9 cellular contexts compared by ENCODE assay signal in the genomic region with DNA sequence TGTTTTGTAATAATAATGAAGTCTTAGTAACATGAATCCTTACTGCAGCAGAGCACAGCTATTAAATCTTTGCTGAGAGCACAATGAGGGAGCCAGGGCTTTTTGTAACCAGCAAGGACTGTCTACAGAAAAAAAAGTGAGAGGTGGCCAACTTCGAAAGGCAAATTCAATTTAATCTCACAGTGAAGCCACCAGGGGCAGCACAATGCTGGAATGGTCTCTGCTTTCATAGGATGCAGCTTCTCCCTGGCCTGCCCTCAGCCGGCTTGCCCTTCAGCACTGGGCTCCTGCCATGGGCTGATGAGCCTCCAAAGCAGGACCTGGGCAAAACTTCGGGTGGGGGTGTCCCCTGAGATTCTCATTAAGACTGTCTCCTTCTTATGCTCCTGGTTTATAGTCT.
A peak's percentile ranks its signal among the peaks of the same experiment; 100 is the strongest.
DNase-seq lines count a peak whose midpoint lies in the region; ATAC-seq and TF ChIP-seq lines count a peak whose summit lies in the region.
"Had no signal": no experiment of that assay in that cellular context is flagged by ENCODE, and none has a peak within 500 bp of the region (broad histone marks: within the 10 kb centered on the region; RNA-seq: fewer than 3 reads in every experiment).

No MANE protein-coding gene starts in this region.

- TF ChIP-seq CTCF in GM06990 (IDR thresholded peaks at IDR 0.05; ENCODE audit: insufficient read depth, low read length, poor library complexity, severe bottlenecking) = peak; percentile 44
- peak; percentile 55 for TF ChIP-seq CTCF in brain microvascular endothelial cell (IDR thresholded peaks at IDR 0.05; ENCODE audit: low read depth, low read length, missing control alignments)
- TF ChIP-seq CTCF in testis (IDR thresholded peaks at IDR 0.05) = peak in 1 of 3 experiments; percentile 9

- H3K36me3 ChIP-seq in GM06990 (ENCODE audit: control insufficient read depth, insufficient read depth, low read length) (no peaks in the 10 kb centered on the region), brain microvascular endothelial cell (replicated peaks) (no peaks in the 10 kb centered on the region), testis (ENCODE audit: low read depth, missing control alignments) (no peaks in the 10 kb centered on the region)

- DNase-seq in GM06990 (ENCODE audit: extremely low read depth, insufficient read length) (peak; percentile 22), NCI-H1092 (lab: John Stamatoyannopoulos, UW) (peak; percentile 42), brain microvascular endothelial cell (peak; percentile 6), myocyte (ENCODE audit: low read depth) (peak; percentile 18), testis (no peak)
- no peak for DNase-seq in stimulated activated effector memory CD8-positive, alpha-beta T cell treated with anti-CD3 and anti-CD28 coated beads, Interleukin-12 subunit alpha, Interleukin-12 subunit beta, amount 100 ng/mL, for 72 hours (ENCODE audit: low spot score in 2 of 2)
- DNase-seq: upper lobe of left lung had no signal

- in situ Hi-C loops in brain microvascular endothelial cell (cut with HindIII; ENCODE audit: low pct_ligation_motif_present, low sequenced_read_pairs) = no loop called here

- H3K27me3 Mint-ChIP-seq in stimulated activated memory B cell treated with anti-CD40 and anti-IgM and Interleukin-4, amounts not matched to agents 10 μg/mL and 1 μg/mL and 100 μg/mL, for 72 hours = peaks cover 23% of the 10 kb centered on the region

- H3K4me3 Mint-ChIP-seq in stimulated activated effector memory CD8-positive, alpha-beta T cell treated with anti-CD3 and anti-CD28 coated beads, Interleukin-12 subunit alpha, Interleukin-12 subunit beta, amount 100 ng/mL, for 72 hours = no peak overlapping the region
- no peak overlapping the region for H3K4me3 Mint-ChIP-seq in stimulated activated memory B cell treated with anti-CD40 and anti-IgM and Interleukin-4, amounts not matched to agents 10 μg/mL and 1 μg/mL and 100 μg/mL, for 72 hours

- no peak for ATAC-seq in stimulated activated effector memory CD8-positive, alpha-beta T cell treated with anti-CD3 and anti-CD28 coated beads, Interleukin-12 subunit alpha, Interleukin-12 subunit beta, amount 100 ng/mL, for 72 hours
- ATAC-seq in stimulated activated memory B cell treated with anti-CD40 and anti-IgM and Interleukin-4, amounts not matched to agents 10 μg/mL and 1 μg/mL and 100 μg/mL, for 72 hours = no peak
- no peak for ATAC-seq in HG02763 (IDR thresholded peaks at IDR 0.05; ENCODE audit: unreplicated experiment)

- H3K9me3 Mint-ChIP-seq in stimulated activated effector memory CD8-positive, alpha-beta T cell treated with anti-CD3 and anti-CD28 coated beads, Interleukin-12 subunit alpha, Interleukin-12 subunit beta, amount 100 ng/mL, for 72 hours = no peaks in the 10 kb centered on the region
- H3K9me3 Mint-ChIP-seq in stimulated activated memory B cell treated with anti-CD40 and anti-IgM and Interleukin-4, amounts not matched to agents 10 μg/mL and 1 μg/mL and 100 μg/mL, for 72 hours = no peaks in the 10 kb centered on the region

- intact Hi-C loops in testis (cut with DNase I; ENCODE audit: low total_unique reads) = no loop called here

- H3K4me3 ChIP-seq in GM06990 (replicated peaks; ENCODE audit: low read depth, low read length) (no peak overlapping the region), brain microvascular endothelial cell (ENCODE audit: low read depth, low read length) (no peak overlapping the region), testis (no peak overlapping the region)
- H3K4me3 ChIP-seq: upper lobe of left lung had no signal

- H3K36me3 Mint-ChIP-seq in stimulated activated effector memory CD8-positive, alpha-beta T cell treated with anti-CD3 and anti-CD28 coated beads, Interleukin-12 subunit alpha, Interleukin-12 subunit beta, amount 100 ng/mL, for 72 hours = peaks cover 7% of the 10 kb centered on the region
- H3K36me3 Mint-ChIP-seq in stimulated activated memory B cell treated with anti-CD40 and anti-IgM and Interleukin-4, amounts not matched to agents 10 μg/mL and 1 μg/mL and 100 μg/mL, for 72 hours = no peaks in the 10 kb centered on the region

- H3K4me1 Mint-ChIP-seq in stimulated activated effector memory CD8-positive, alpha-beta T cell treated with anti-CD3 and anti-CD28 coated beads, Interleukin-12 subunit alpha, Interleukin-12 subunit beta, amount 100 ng/mL, for 72 hours = peaks cover 21% of the 10 kb centered on the region
- H3K4me1 Mint-ChIP-seq in stimulated activated memory B cell treated with anti-CD40 and anti-IgM and Interleukin-4, amounts not matched to agents 10 μg/mL and 1 μg/mL and 100 μg/mL, for 72 hours = no peaks in the 10 kb centered on the region

- WGBS in testis, 2 donors = 64 to 72% methylated on average over 3 of the region's 3 CpGs

- no peaks in the 10 kb centered on the region for H3K9me3 ChIP-seq in testis
- H3K9me3 ChIP-seq: upper lobe of left lung had no signal

- H3K27me3 ChIP-seq in GM06990 (replicated peaks; ENCODE audit: control insufficient read depth, insufficient read depth, low read length) (no peaks in the 10 kb centered on the region), brain microvascular endothelial cell (replicated peaks) (no peaks in the 10 kb centered on the region), testis (no peaks in the 10 kb centered on the region)
- H3K27me3 ChIP-seq: upper lobe of left lung had no signal

- H3K27ac Mint-ChIP-seq in stimulated activated effector memory CD8-positive, alpha-beta T cell treated with anti-CD3 and anti-CD28 coated beads, Interleukin-12 subunit alpha, Interleukin-12 subunit beta, amount 100 ng/mL, for 72 hours = no peak overlapping the region
- H3K27ac Mint-ChIP-seq in stimulated activated memory B cell treated with anti-CD40 and anti-IgM and Interleukin-4, amounts not matched to agents 10 μg/mL and 1 μg/mL and 100 μg/mL, for 72 hours = no peak overlapping the region

- H3K4me1 ChIP-seq in testis = no peaks in the 10 kb centered on the region

- H3K27ac ChIP-seq in brain microvascular endothelial cell (no peak overlapping the region), testis (no peak overlapping the region)

- TF ChIP-seq POLR2A in testis (IDR thresholded peaks at IDR 0.05) = no peak

Comparison
In these comparisons a context has a peak if more than half of its experiments do, and no peak if none do; other contexts are left out.
1. DNase-seq: peak in GM06990 (single experiment), NCI-H1092 (single experiment), brain microvascular endothelial cell (single experiment) and myocyte (single experiment); none in stimulated activated effector memory CD8-positive, alpha-beta T cell treated with anti-CD3 and anti-CD28 coated beads, Interleukin-12 subunit alpha, Interleukin-12 subunit beta, amount 100 ng/mL, for 72 hours (0 of 2) and testis (single experiment).